In the genomic region with DNA sequence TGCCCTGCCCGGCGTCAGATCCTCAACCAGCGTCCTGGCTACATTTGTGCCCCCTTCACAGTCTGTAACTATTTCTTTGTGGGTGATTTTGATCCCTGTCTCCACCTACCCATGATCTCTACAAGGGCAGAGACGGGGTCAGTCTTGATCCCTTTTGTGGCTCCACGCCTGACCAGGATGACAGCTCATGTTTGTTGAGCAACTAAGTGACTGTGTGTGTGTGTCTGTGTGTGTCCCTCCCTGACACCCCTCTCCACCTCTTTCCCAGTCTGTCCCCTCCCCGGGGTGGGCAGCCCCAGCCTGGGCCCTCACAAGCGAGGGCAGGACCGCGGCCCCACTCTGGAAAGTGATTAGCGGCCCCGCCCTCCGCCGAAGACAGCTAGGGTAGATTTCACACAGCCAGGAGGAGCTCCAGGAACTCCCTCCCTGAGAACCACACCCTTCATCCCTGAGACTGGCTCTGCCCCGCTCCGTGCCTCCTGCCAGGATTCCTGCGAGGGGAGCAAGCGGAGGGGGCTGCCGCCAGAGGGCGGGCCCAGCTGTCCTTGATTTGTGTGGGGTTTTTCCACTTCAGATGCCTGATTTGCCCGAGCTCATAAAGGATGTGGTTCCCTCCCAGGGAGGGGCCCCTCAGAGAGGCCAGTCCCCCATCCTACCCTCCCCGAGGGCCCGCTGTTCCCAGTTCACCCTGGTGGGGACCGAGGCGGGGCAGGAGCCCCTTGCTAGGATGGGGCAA, we compare ENCODE assay signal across 10 cellular contexts. TPM values are rescaled to one million over a fixed set of nuclear protein-coding genes. Genes with fewer than 3 reads are reported as not detected.
A peak's percentile ranks its signal among the peaks of the same experiment; 100 is the strongest.
DNase-seq lines count a peak whose midpoint lies in the region; ATAC-seq and TF ChIP-seq lines count a peak whose summit lies in the region.
"Had no signal": no experiment of that assay in that cellular context is flagged by ENCODE, and none has a peak within 500 bp of the region (broad histone marks: within the 10 kb centered on the region; RNA-seq: fewer than 3 reads in every experiment).

No MANE protein-coding gene starts in this region.

- no peaks in the 10 kb centered on the region for H3K79me2 ChIP-seq in PC-9 (ENCODE audit: low read depth)

- peak; percentile 43 for ATAC-seq in activated CD8-positive, alpha-beta T cell treated with anti-CD3 and anti-CD28 coated beads for 36 hours
- ATAC-seq in activated CD8-positive, alpha-beta T cell treated with anti-CD3 and anti-CD28 coated beads, Interleukin-2, amount 10 ng/mL, durations not matched to agents 7 days and 5 days: no peak
- ATAC-seq in HG03039 (IDR thresholded peaks at IDR 0.05; ENCODE audit: unreplicated experiment) (no peak), left lobe of liver (no peak)

- H3K36me3 Mint-ChIP-seq in activated CD8-positive, alpha-beta T cell treated with anti-CD3 and anti-CD28 coated beads for 36 hours (ENCODE audit: low read depth): no peaks in the 10 kb centered on the region
- no peaks in the 10 kb centered on the region for H3K36me3 Mint-ChIP-seq in activated CD8-positive, alpha-beta T cell treated with anti-CD3 and anti-CD28 coated beads, Interleukin-2, amount 10 ng/mL, durations not matched to agents 7 days and 5 days (ENCODE audit: low read depth)
- H3K36me3 Mint-ChIP-seq: activated naive CD4-positive, alpha-beta T cell treated with anti-CD3 and anti-CD28 coated beads, Interleukin-2, amount 50 U/mL, for 24 hours had no signal

- H3K27ac ChIP-seq in PC-9 (no peak overlapping the region), suprapubic skin (peak overlapping the region; percentile 8)

- no peak overlapping the region for H3K4me3 ChIP-seq in PC-9
- H3K4me3 ChIP-seq in foreskin fibroblast (ENCODE audit: low read depth in 1 of 2, low read length in 2 of 2): no peak overlapping the region
- no peak overlapping the region for H3K4me3 ChIP-seq in suprapubic skin

- peaks cover 30% of the 10 kb centered on the region; the same call in 1 of the 2 replicates for H3K27me3 ChIP-seq in PC-9 (ENCODE audit: insufficient read depth, low read depth)
- peaks cover 47% of the 10 kb centered on the region for H3K27me3 ChIP-seq in suprapubic skin

- H3K4me1 Mint-ChIP-seq in activated CD8-positive, alpha-beta T cell treated with anti-CD3 and anti-CD28 coated beads for 36 hours (ENCODE audit: low read depth): no peaks in the 10 kb centered on the region
- peaks cover 2% of the 10 kb centered on the region for H3K4me1 Mint-ChIP-seq in activated CD8-positive, alpha-beta T cell treated with anti-CD3 and anti-CD28 coated beads, Interleukin-2, amount 10 ng/mL, durations not matched to agents 7 days and 5 days (ENCODE audit: low read depth)
- H3K4me1 Mint-ChIP-seq: activated naive CD4-positive, alpha-beta T cell treated with anti-CD3 and anti-CD28 coated beads, Interleukin-2, amount 50 U/mL, for 24 hours had no signal

- BruUV-seq in PC-9 (replicated peaks; lab: Mats Ljungman, UMichigan): no TSS peak

- peak; percentile 49 for TF ChIP-seq CTCF in activated CD8-positive, alpha-beta T cell treated with anti-CD3 and anti-CD28 coated beads for 36 hours (IDR thresholded peaks at IDR 0.05)
- TF ChIP-seq CTCF in PC-9 (conservative IDR thresholded peaks at IDR 0.05) (peak; percentile 42; the same call in 1 of the 2 replicates), foreskin fibroblast (IDR thresholded peaks at IDR 0.05; ENCODE audit: low read depth, low read length) (peak; percentile 31), suprapubic skin (IDR thresholded peaks at IDR 0.05) (peak; percentile 4 to 25)

- POLR2A ChIA-PET in activated CD8-positive, alpha-beta T cell treated with anti-CD3 and anti-CD28 coated beads for 36 hours (lab: Charles Lee): no interaction called here
- POLR2A ChIA-PET in activated CD8-positive, alpha-beta T cell treated with anti-CD3 and anti-CD28 coated beads, Interleukin-2, amount 10 ng/mL, durations not matched to agents 7 days and 5 days (lab: Charles Lee): interaction anchor here (0.8 kb wide), 1 partner anchor 141 kb away, joined by 3 read pairs; a partner anchor contains a TSS
- POLR2A ChIA-PET in PC-9 (lab: Charles Lee; ENCODE audit: unreplicated experiment): interaction anchor here (0.5 to 0.7 kb wide), 2 partner anchors 97 to 1109 kb away, joined by 4 to 12 read pairs; a partner anchor contains a TSS

- no peaks in the 10 kb centered on the region for H3K9me3 Mint-ChIP-seq in activated CD8-positive, alpha-beta T cell treated with anti-CD3 and anti-CD28 coated beads for 36 hours
- no peaks in the 10 kb centered on the region for H3K9me3 Mint-ChIP-seq in activated CD8-positive, alpha-beta T cell treated with anti-CD3 and anti-CD28 coated beads, Interleukin-2, amount 10 ng/mL, durations not matched to agents 7 days and 5 days (ENCODE audit: insufficient read depth)
- H3K9me3 Mint-ChIP-seq: activated naive CD4-positive, alpha-beta T cell treated with anti-CD3 and anti-CD28 coated beads, Interleukin-2, amount 50 U/mL, for 24 hours had no signal

- 27% methylated on average over 10 of the region's 24 CpGs for WGBS in suprapubic skin

- intact Hi-C loops in activated CD8-positive, alpha-beta T cell treated with anti-CD3 and anti-CD28 coated beads for 36 hours (cut with micrococcal nuclease): no loop called here
- intact Hi-C loops in PC-9 (cut with micrococcal nuclease; ENCODE audit: unreplicated experiment): no loop called here

- H3K4me3 Mint-ChIP-seq in activated CD8-positive, alpha-beta T cell treated with anti-CD3 and anti-CD28 coated beads for 36 hours: no peak overlapping the region
- H3K4me3 Mint-ChIP-seq in activated CD8-positive, alpha-beta T cell treated with anti-CD3 and anti-CD28 coated beads, Interleukin-2, amount 10 ng/mL, durations not matched to agents 7 days and 5 days: no peak overlapping the region
- H3K4me3 Mint-ChIP-seq: activated naive CD4-positive, alpha-beta T cell treated with anti-CD3 and anti-CD28 coated beads, Interleukin-2, amount 50 U/mL, for 24 hours had no signal

- peak overlapping the region; percentile 48 for H3K4me2 ChIP-seq in PC-9

- TF ChIP-seq EP300 in suprapubic skin (IDR thresholded peaks at IDR 0.05): no peak

- DNase-seq in activated CD8-positive, alpha-beta T cell treated with anti-CD3 and anti-CD28 coated beads for 36 hours: peak; percentile 43
- DNase-seq in activated CD8-positive, alpha-beta T cell treated with anti-CD3 and anti-CD28 coated beads, Interleukin-2, amount 10 ng/mL, durations not matched to agents 7 days and 5 days: no peak
- DNase-seq in PC-9 (peak; percentile 70 to 71), foreskin fibroblast (peak; percentile 27 to 75), suprapubic skin (ENCODE audit: low spot score in 2 of 2) (no peak), left lobe of liver (ENCODE audit: low spot score) (no peak)
- DNase-seq in stimulated activated naive CD4-positive, alpha-beta T cell treated with Interleukin-2 at 50 U/mL for 16 hours (lab: John Stamatoyannopoulos, UW): no peak

- peaks cover 20% of the 10 kb centered on the region; the same call in 1 of the 2 replicates for H3F3A ChIP-seq in PC-9 (ENCODE audit: insufficient read depth, low read depth)

- H3K9me3 ChIP-seq in PC-9 (ENCODE audit: insufficient read depth, low read depth) (no peaks in the 10 kb centered on the region), suprapubic skin (no peaks in the 10 kb centered on the region)

- CTCF ChIA-PET in activated CD8-positive, alpha-beta T cell treated with anti-CD3 and anti-CD28 coated beads for 36 hours (lab: Charles Lee): interaction anchor here (0.6 to 1.4 kb wide), 5 partner anchors 44 to 110 kb away, joined by 3 to 6 read pairs (median 3); no protein-coding TSS in a partner anchor
- CTCF ChIA-PET in activated CD8-positive, alpha-beta T cell treated with anti-CD3 and anti-CD28 coated beads, Interleukin-2, amount 10 ng/mL, durations not matched to agents 7 days and 5 days (lab: Charles Lee): interaction anchor here (0.9 kb wide), 1 partner anchor 19 kb away, joined by 3 read pairs; no protein-coding TSS in a partner anchor
- CTCF ChIA-PET in PC-9 (lab: Charles Lee): interaction anchor here (0.6 kb wide), 1 partner anchor 59 kb away, joined by 3 read pairs; no protein-coding TSS in a partner anchor

- H3K4me1 ChIP-seq in PC-9 (replicated peaks; ENCODE audit: insufficient read depth) (peaks cover 16% of the 10 kb centered on the region), suprapubic skin (peaks cover 36% of the 10 kb centered on the region)

- H4K20me1 ChIP-seq in PC-9 (ENCODE audit: insufficient read depth): no peaks in the 10 kb centered on the region

- H3K27me3 Mint-ChIP-seq in activated CD8-positive, alpha-beta T cell treated with anti-CD3 and anti-CD28 coated beads for 36 hours: peaks cover 31% of the 10 kb centered on the region
- H3K27me3 Mint-ChIP-seq in activated CD8-positive, alpha-beta T cell treated with anti-CD3 and anti-CD28 coated beads, Interleukin-2, amount 10 ng/mL, durations not matched to agents 7 days and 5 days (ENCODE audit: low read depth): peaks cover 47% of the 10 kb centered on the region

- H2AFZ ChIP-seq in PC-9: no peak overlapping the region

- H3K36me3 ChIP-seq in PC-9 (ENCODE audit: low read depth) (no peaks in the 10 kb centered on the region), suprapubic skin (no peaks in the 10 kb centered on the region)

- no peak for TF ChIP-seq POLR2A in suprapubic skin (IDR thresholded peaks at IDR 0.05)

- no peaks in the 10 kb centered on the region for H3K9me2 ChIP-seq in PC-9 (ENCODE audit: insufficient read depth)

- no peak overlapping the region for H3K27ac Mint-ChIP-seq in activated CD8-positive, alpha-beta T cell treated with anti-CD3 and anti-CD28 coated beads for 36 hours
- no peak overlapping the region for H3K27ac Mint-ChIP-seq in activated CD8-positive, alpha-beta T cell treated with anti-CD3 and anti-CD28 coated beads, Interleukin-2, amount 10 ng/mL, durations not matched to agents 7 days and 5 days
- H3K27ac Mint-ChIP-seq: activated naive CD4-positive, alpha-beta T cell treated with anti-CD3 and anti-CD28 coated beads, Interleukin-2, amount 50 U/mL, for 24 hours had no signal

RNA-seq across cellular contexts. Expression of a gene that starts 5.3 kb away (rescaled TPM):
- not detected for total RNA-seq in activated CD8-positive, alpha-beta T cell treated with anti-CD3 and anti-CD28 coated beads for 36 hours
- total RNA-seq in activated CD8-positive, alpha-beta T cell treated with anti-CD3 and anti-CD28 coated beads, Interleukin-2, amount 10 ng/mL, durations not matched to agents 7 days and 5 days: not detected
- total RNA-seq in PC-9 (2021) (not detected in 2 replicates), suprapubic skin (10 to 100 TPM; 28.5 to 76.7 (median 58.5) TPM), left lobe of liver (not detected)
- total RNA-seq: skeletal muscle tissue had no signal

RNA-seq across cellular contexts. Expression of a gene that starts 19.5 kb away (rescaled TPM):
- 10 to 100 TPM; 15.5 to 18.1 TPM for total RNA-seq in activated CD8-positive, alpha-beta T cell treated with anti-CD3 and anti-CD28 coated beads for 36 hours
- 10 to 100 TPM; 13.2 to 13.9 TPM for total RNA-seq in activated CD8-positive, alpha-beta T cell treated with anti-CD3 and anti-CD28 coated beads, Interleukin-2, amount 10 ng/mL, durations not matched to agents 7 days and 5 days
- total RNA-seq in PC-9 (2021): 49.4 and 54.9 TPM in 2 replicates
- 10 to 100 TPM; 14.9 to 28.6 (median 23.5) TPM for total RNA-seq in suprapubic skin
- total RNA-seq in left lobe of liver: 124 TPM

RNA-seq across cellular contexts. Expression of a gene that starts 31.0 kb away (rescaled TPM):
- total RNA-seq in activated CD8-positive, alpha-beta T cell treated with anti-CD3 and anti-CD28 coated beads for 36 hours: not detected
- total RNA-seq in activated CD8-positive, alpha-beta T cell treated with anti-CD3 and anti-CD28 coated beads, Interleukin-2, amount 10 ng/mL, durations not matched to agents 7 days and 5 days: under 1 TPM in 1 of 2 experiments, not detected in 1; 0.53 TPM
- total RNA-seq in PC-9 (2021) (0.44 TPM in 1 of 2 replicates, not detected in the other), suprapubic skin (under 1 TPM in 3 of 4 donors, not detected in 1; 0.29 to 0.60 (median 0.42) TPM), left lobe of liver (not detected)

RNA-seq across cellular contexts. Expression of a gene that starts 35.9 kb away (rescaled TPM):
- 100 to 1,000 TPM; 126 to 129 TPM for total RNA-seq in activated CD8-positive, alpha-beta T cell treated with anti-CD3 and anti-CD28 coated beads for 36 hours
- 100 to 1,000 TPM; 141 to 147 TPM for total RNA-seq in activated CD8-positive, alpha-beta T cell treated with anti-CD3 and anti-CD28 coated beads, Interleukin-2, amount 10 ng/mL, durations not matched to agents 7 days and 5 days
- total RNA-seq in PC-9 (2021) (181 and 190 TPM in 2 replicates), suprapubic skin (100 to 1,000 TPM; 157 to 196 (median 174) TPM), left lobe of liver (88.6 TPM)

RNA-seq across cellular contexts. Expression of a gene that starts 41.2 kb away (rescaled TPM):
- total RNA-seq in activated CD8-positive, alpha-beta T cell treated with anti-CD3 and anti-CD28 coated beads for 36 hours: 1,000 to 10,000 TPM; 5,572 to 5,598 TPM
- total RNA-seq in activated CD8-positive, alpha-beta T cell treated with anti-CD3 and anti-CD28 coated beads, Interleukin-2, amount 10 ng/mL, durations not matched to agents 7 days and 5 days: 1,000 to 10,000 TPM; 2,821 to 2,910 TPM
- total RNA-seq in PC-9 (2021) (3,808 and 4,468 TPM in 2 replicates), suprapubic skin (1,000 to 10,000 TPM; 3,268 to 4,213 (median 3,625) TPM), left lobe of liver (545 TPM)

Comparison
In these comparisons a context has a peak if more than half of its experiments do, and no peak if none do; other contexts are left out.
1. DNase-seq: peak in activated CD8-positive, alpha-beta T cell treated with anti-CD3 and anti-CD28 coated beads for 36 hours (single experiment), PC-9 (2 of 2) and foreskin fibroblast (2 of 2); none in activated CD8-positive, alpha-beta T cell treated with anti-CD3 and anti-CD28 coated beads, Interleukin-2, amount 10 ng/mL, durations not matched to agents 7 days and 5 days (single experiment), suprapubic skin (0 of 2), stimulated activated naive CD4-positive, alpha-beta T cell treated with Interleukin-2 at 50 U/mL for 16 hours (single experiment) and left lobe of liver (single experiment).
2. RNA of a gene that starts 5.3 kb away (total RNA-seq): 28.5 to 76.7 TPM in suprapubic skin; not detected in activated CD8-positive, alpha-beta T cell treated with anti-CD3 and anti-CD28 coated beads for 36 hours, not detected in activated CD8-positive, alpha-beta T cell treated with anti-CD3 and anti-CD28 coated beads, Interleukin-2, amount 10 ng/mL, durations not matched to agents 7 days and 5 days, not detected in PC-9 and not detected in left lobe of liver (single experiment); every median in the first group is over 10 times any median in the second.
3. Peak in every context shown above with its lines, with median percentiles within 50 percentile points of each other: CTCF ChIP-seq.